14 cellular contexts compared by ENCODE assay signal in the genomic region with DNA sequence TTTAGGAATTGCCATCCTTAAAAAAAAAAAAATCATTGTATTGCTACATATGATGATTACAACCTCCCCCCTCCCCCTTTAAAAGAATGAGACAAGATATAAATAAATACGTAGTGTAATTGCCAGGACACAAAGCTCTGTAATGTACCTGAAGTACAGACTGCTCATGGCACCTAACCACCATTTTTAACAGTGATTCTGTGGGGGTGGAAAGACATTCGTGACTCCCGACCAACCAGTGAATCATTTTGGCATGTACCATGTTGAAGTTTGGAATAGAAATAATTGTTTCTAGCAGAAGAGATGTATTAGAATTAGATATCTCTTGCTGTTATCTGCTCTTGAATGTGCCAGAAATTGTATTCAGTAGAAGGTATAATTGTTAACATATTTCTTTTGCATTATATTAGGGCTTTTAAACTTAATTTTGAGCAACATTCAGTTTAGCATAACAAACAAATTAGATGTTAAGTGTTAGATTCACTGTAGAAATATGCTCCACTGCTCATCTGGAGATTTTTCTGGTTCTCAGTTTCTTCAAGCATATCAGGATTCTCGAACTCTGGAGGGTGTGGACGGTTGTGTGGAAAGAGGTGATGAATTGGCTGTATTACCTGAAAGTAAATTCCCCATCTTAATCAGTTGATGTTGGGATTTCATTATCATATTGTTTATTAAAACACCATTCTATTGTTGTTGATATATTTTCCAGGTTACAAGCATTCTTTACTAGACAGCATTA. TPM values are rescaled to one million over a fixed set of nuclear protein-coding genes. Genes with fewer than 3 reads are reported as not detected.
DNase-seq lines count a peak whose midpoint lies in the region; ATAC-seq and TF ChIP-seq lines count a peak whose summit lies in the region.
"Had no signal": no experiment of that assay in that cellular context is flagged by ENCODE, and none has a peak within 500 bp of the region (broad histone marks: within the 10 kb centered on the region; RNA-seq: fewer than 3 reads in every experiment).

No MANE protein-coding gene starts in this region.

- H3K4me1 Mint-ChIP-seq in HFFc6 (ENCODE audit: low read depth): peaks cover 89% of the 10 kb centered on the region

- ATAC-seq in HG03280 (IDR thresholded peaks at IDR 0.05; ENCODE audit: unreplicated experiment): no peak
- no peak for ATAC-seq in left lobe of liver
- ATAC-seq: stimulated activated memory B cell treated with anti-CD40 and anti-IgM and Interleukin-4, amounts not matched to agents 10 μg/mL and 1 μg/mL and 100 μg/mL, for 72 hours had no signal

- H3K9me3 Mint-ChIP-seq in HFFc6: no peaks in the 10 kb centered on the region
- H3K9me3 Mint-ChIP-seq: central memory CD8-positive, alpha-beta T cell; stimulated activated memory B cell treated with anti-CD40 and anti-IgM and Interleukin-4, amounts not matched to agents 10 μg/mL and 1 μg/mL and 100 μg/mL, for 72 hours had no signal

- no peak for TF ChIP-seq CTCF in HFFc6 (IDR thresholded peaks at IDR 0.05)

- H3K36me3 Mint-ChIP-seq in HFFc6 (ENCODE audit: low read depth): peaks cover 5% of the 10 kb centered on the region; the same call in 1 of the 2 replicates

- H3K27me3 Mint-ChIP-seq in HFFc6 (ENCODE audit: insufficient read depth): peaks cover 2% of the 10 kb centered on the region; the same call in 1 of the 2 replicates
- H3K27me3 Mint-ChIP-seq: activated naive CD8-positive, alpha-beta T cell; central memory CD8-positive, alpha-beta T cell; stimulated activated memory B cell treated with anti-CD40 and anti-IgM and Interleukin-4, amounts not matched to agents 10 μg/mL and 1 μg/mL and 100 μg/mL, for 72 hours had no signal

- peak overlapping the region; percentile 81 for H3K27ac Mint-ChIP-seq in HFFc6
- H3K27ac Mint-ChIP-seq: activated naive CD8-positive, alpha-beta T cell; stimulated activated memory B cell treated with anti-CD40 and anti-IgM and Interleukin-4, amounts not matched to agents 10 μg/mL and 1 μg/mL and 100 μg/mL, for 72 hours had no signal

- DNase-seq in ACHN (peak; percentile 70), HFFc6 (peak; percentile 50), amniotic epithelial cell (ENCODE audit: low read depth) (peak; percentile 43), kidney glomerular epithelial cell (lab: John Stamatoyannopoulos, UW) (peak; percentile 54), left lobe of liver (ENCODE audit: low spot score) (no peak), superior temporal gyrus (ENCODE audit: extremely low spot score) (no peak)
- DNase-seq in stimulated activated CD4-positive, alpha-beta T cell treated with anti-CD3 and anti-CD28 coated beads, Interleukin-2, amount 100 ng/mL, for 48 hours: no peak
- DNase-seq: activated T-cell treated with anti-CD3 and anti-CD28 coated beads, Interleukin-2, amount 50 U/mL, for 1 hour; NCI-H1417 treated with DMSO at 0.1 percent for 48 hours; NCI-H2227 treated with DMSO at 0.1 percent for 48 hours had no signal

- in situ Hi-C loops in ACHN (cut with HindIII; ENCODE audit: low pct_ligation_motif_present, low pct_unique_long_range_greater_than_20kb, low sequenced_read_pairs): no loop called here

- peak overlapping the region; percentile 82 for H3K4me3 Mint-ChIP-seq in HFFc6
- H3K4me3 Mint-ChIP-seq: activated naive CD8-positive, alpha-beta T cell; central memory CD8-positive, alpha-beta T cell; stimulated activated memory B cell treated with anti-CD40 and anti-IgM and Interleukin-4, amounts not matched to agents 10 μg/mL and 1 μg/mL and 100 μg/mL, for 72 hours had no signal

RNA-seq across cellular contexts. Expression of a gene that starts 31.1 kb away (rescaled TPM):
- total RNA-seq in HFFc6 (2021; fragmentation: NEBNext Ultra II Directional; extraction: Animal tissue kit (Norgen Biotek cat#: 25700)): 10 to 100 TPM; 26.5 to 35.8 (median 31.1) TPM
- total RNA-seq in left lobe of liver: 15.2 TPM

Comparison
In these comparisons a context has a peak if more than half of its experiments do, and no peak if none do; other contexts are left out.
1. DNase-seq: peak in ACHN (single experiment), HFFc6 (single experiment), amniotic epithelial cell (single experiment) and kidney glomerular epithelial cell (single experiment); none in left lobe of liver (single experiment), stimulated activated CD4-positive, alpha-beta T cell treated with anti-CD3 and anti-CD28 coated beads, Interleukin-2, amount 100 ng/mL, for 48 hours (0 of 2) and superior temporal gyrus (single experiment).